9 cellular contexts compared by ENCODE assay signal in genomic region chr10:1980459-1980858, GRCh38.
"Had no signal": no experiment of that assay in that cellular context is flagged by ENCODE, and none has a peak within 500 bp of the region (broad histone marks: within the 10 kb centered on the region; RNA-seq: fewer than 3 reads in every experiment).

No MANE protein-coding gene starts in this region.

- H2AFZ ChIP-seq: GM23248, GM23338 had no signal

- DNase-seq: GM23248, GOT3, H7, H9, HCEC 1CT, HFFc6 had no signal

- ATAC-seq: GM23338, HCT116 had no signal

- H3K9ac ChIP-seq: GM23248 had no signal

- H3K27ac Mint-ChIP-seq: GM23338, H9, HFFc6 had no signal

- H3K4me1 Mint-ChIP-seq: GM23338, H9 had no signal

- H3K36me3 ChIP-seq: HAP-1 had no signal

- H3K9me3 ChIP-seq: HAP-1 had no signal

- H3K4me2 ChIP-seq: GM23338 had no signal

- H3K4me3 Mint-ChIP-seq: GM23338, H9, HFFc6 had no signal

- H3K27ac ChIP-seq: GM23248 had no signal

- H3K4me1 ChIP-seq: HAP-1 had no signal

- H3K4me3 ChIP-seq: GM23248, GM23338, HAP-1 had no signal
